In the genomic region with DNA sequence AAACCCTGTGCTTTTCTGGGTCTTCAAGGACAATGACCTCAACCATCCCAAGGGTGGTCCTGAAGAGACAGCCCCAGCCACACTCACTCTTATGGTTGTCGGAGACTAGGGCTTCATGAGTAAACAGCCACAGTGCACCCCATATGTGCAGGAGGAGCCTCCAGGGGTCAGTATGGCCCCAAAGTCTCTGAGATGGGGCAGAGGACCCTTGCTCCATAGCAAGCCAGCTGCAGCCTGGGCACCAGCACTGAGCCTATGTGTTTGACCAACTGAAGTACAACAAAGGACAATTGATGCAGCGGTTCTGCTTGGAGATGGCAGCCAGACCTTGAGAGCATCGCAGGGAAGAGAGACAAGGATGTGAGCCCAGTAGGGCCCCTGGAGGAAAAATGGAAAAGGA, we compare ENCODE assay signal across 21 cellular contexts.
DNase-seq lines count a peak whose midpoint lies in the region; ATAC-seq and TF ChIP-seq lines count a peak whose summit lies in the region.
"Had no signal": no experiment of that assay in that cellular context is flagged by ENCODE, and none has a peak within 500 bp of the region (broad histone marks: within the 10 kb centered on the region; RNA-seq: fewer than 3 reads in every experiment).

No MANE protein-coding gene starts in this region.

- POLR2A ChIA-PET in activated CD4-positive, alpha-beta T cell treated with anti-CD3 and anti-CD28 coated beads for 36 hours (lab: Charles Lee): interaction anchor here (0.6 kb wide), 1 partner anchor 609 kb away, joined by 3 read pairs; no protein-coding TSS in a partner anchor

- no TSS peak for BruUV-seq in Calu3 (replicated peaks; lab: Mats Ljungman, UMichigan)

- H3K9ac ChIP-seq in endodermal cell (ENCODE audit: extremely low read depth, low read length, poor library complexity, severe bottlenecking): no peak overlapping the region
- H3K9ac ChIP-seq: BLaER1 had no signal

- H3K4me1 Mint-ChIP-seq in activated CD4-positive, alpha-beta T cell treated with anti-CD3 and anti-CD28 coated beads for 36 hours: peaks cover 3% of the 10 kb centered on the region
- peaks cover 10% of the 10 kb centered on the region for H3K4me1 Mint-ChIP-seq in activated CD4-positive, alpha-beta T cell treated with anti-CD3 and anti-CD28 coated beads, Interleukin-2, amount 10 ng/mL, durations not matched to agents 24 days and 14 days
- H3K4me1 Mint-ChIP-seq in endodermal cell: peaks cover 7% of the 10 kb centered on the region
- no peaks in the 10 kb centered on the region for H3K4me1 Mint-ChIP-seq in Calu3 (ENCODE audit: low read depth, unreplicated experiment)

- H3K9me3 ChIP-seq in endodermal cell (ENCODE audit: control insufficient read depth, low read length): no peaks in the 10 kb centered on the region
- no peaks in the 10 kb centered on the region for H3K9me3 ChIP-seq in SJCRH30 (replicated peaks)
- H3K9me3 ChIP-seq: BLaER1 had no signal

- peaks cover 5% of the 10 kb centered on the region for H3K27me3 Mint-ChIP-seq in activated CD4-positive, alpha-beta T cell treated with anti-CD3 and anti-CD28 coated beads for 36 hours
- peaks cover 14% of the 10 kb centered on the region for H3K27me3 Mint-ChIP-seq in activated CD4-positive, alpha-beta T cell treated with anti-CD3 and anti-CD28 coated beads, Interleukin-2, amount 10 ng/mL, durations not matched to agents 24 days and 14 days
- H3K27me3 Mint-ChIP-seq in endodermal cell (ENCODE audit: insufficient read depth): peaks cover 12% of the 10 kb centered on the region
- H3K27me3 Mint-ChIP-seq in Calu3 (ENCODE audit: unreplicated experiment): peaks cover 96% of the 10 kb centered on the region

- peak; percentile 14 for TF ChIP-seq CTCF in NB4 (IDR thresholded peaks at IDR 0.05; ENCODE audit: low read depth, low read length)
- TF ChIP-seq CTCF in endodermal cell (conservative IDR thresholded peaks at IDR 0.05): no peak
- TF ChIP-seq CTCF in Calu3 (IDR thresholded peaks at IDR 0.05; ENCODE audit: unreplicated experiment): no peak

- TF ChIP-seq POLR2A in NB4 (IDR thresholded peaks at IDR 0.05; ENCODE audit: extremely low read depth, insufficient read length): no peak

- H3K27me3 ChIP-seq in endodermal cell (ENCODE audit: control insufficient read depth, insufficient read depth, low read length, poor library complexity, severe bottlenecking) (no peaks in the 10 kb centered on the region), SJCRH30 (0 out of 2 replicates have a peak, but pooled peaks cover 6% of the 10 kb centered on the region)
- H3K27me3 ChIP-seq: BLaER1 had no signal

- H3K27ac ChIP-seq in endodermal cell (ENCODE audit: low read depth, low read length): no peak overlapping the region
- H3K27ac ChIP-seq in SJCRH30: no peak overlapping the region
- H3K27ac ChIP-seq: BLaER1, PC-9 had no signal

- no peak for ATAC-seq in activated CD4-positive, alpha-beta T cell treated with anti-CD3 and anti-CD28 coated beads for 36 hours
- ATAC-seq: GM12878 had no signal

- WGBS in endodermal cell (ENCODE audit: insufficient coverage in 1 of 2, insufficient read length in 1 of 2), 2 experiments: 90 to 92% methylated on average over 2 to 3 of the region's 3 CpGs

- H3K36me3 ChIP-seq in endodermal cell (ENCODE audit: control insufficient read depth, insufficient read depth, low read length): no peaks in the 10 kb centered on the region
- H3K36me3 ChIP-seq in SJCRH30: no peaks in the 10 kb centered on the region
- H3K36me3 ChIP-seq: BLaER1 had no signal

- no peaks in the 10 kb centered on the region for H3K9me3 Mint-ChIP-seq in activated CD4-positive, alpha-beta T cell treated with anti-CD3 and anti-CD28 coated beads for 36 hours (ENCODE audit: low read depth)
- H3K9me3 Mint-ChIP-seq in activated CD4-positive, alpha-beta T cell treated with anti-CD3 and anti-CD28 coated beads, Interleukin-2, amount 10 ng/mL, durations not matched to agents 24 days and 14 days: no peaks in the 10 kb centered on the region
- H3K9me3 Mint-ChIP-seq in endodermal cell (no peaks in the 10 kb centered on the region), Calu3 (ENCODE audit: low read depth, unreplicated experiment) (no peaks in the 10 kb centered on the region)
- H3K9me3 Mint-ChIP-seq: CD4-positive, alpha-beta memory T cell had no signal

- no peaks in the 10 kb centered on the region for H3K36me3 Mint-ChIP-seq in activated CD4-positive, alpha-beta T cell treated with anti-CD3 and anti-CD28 coated beads for 36 hours (ENCODE audit: low read depth)
- H3K36me3 Mint-ChIP-seq in activated CD4-positive, alpha-beta T cell treated with anti-CD3 and anti-CD28 coated beads, Interleukin-2, amount 10 ng/mL, durations not matched to agents 24 days and 14 days (ENCODE audit: low read depth): no peaks in the 10 kb centered on the region
- no peaks in the 10 kb centered on the region for H3K36me3 Mint-ChIP-seq in endodermal cell (ENCODE audit: low read depth)
- no peaks in the 10 kb centered on the region for H3K36me3 Mint-ChIP-seq in Calu3 (ENCODE audit: insufficient read depth, unreplicated experiment)
- H3K36me3 Mint-ChIP-seq: CD4-positive, alpha-beta memory T cell had no signal

- intact Hi-C loops in activated CD4-positive, alpha-beta T cell treated with anti-CD3 and anti-CD28 coated beads for 36 hours (cut with DNase I, micrococcal nuclease): no loop called here
- intact Hi-C loops in activated CD4-positive, alpha-beta T cell treated with anti-CD3 and anti-CD28 coated beads, Interleukin-2, amount 10 ng/mL, durations not matched to agents 24 days and 14 days (cut with micrococcal nuclease): no loop called here
- intact Hi-C loops in Calu3 (cut with micrococcal nuclease; ENCODE audit: unreplicated experiment): no loop called here

- H3K4me1 ChIP-seq in endodermal cell (ENCODE audit: control insufficient read depth, insufficient read depth, low read length) (no peaks in the 10 kb centered on the region), SJCRH30 (no peaks in the 10 kb centered on the region; the same call in 1 of the 2 replicates)

- H3K4me3 ChIP-seq in NB4 (ENCODE audit: low read depth, low read length) (no peak overlapping the region), endodermal cell (ENCODE audit: low read length) (no peak overlapping the region), SJCRH30 (no peak overlapping the region)
- H3K4me3 ChIP-seq: BLaER1, GM12878, PC-9 had no signal

- peak; percentile 7 for DNase-seq in activated CD4-positive, alpha-beta T cell treated with anti-CD3 and anti-CD28 coated beads for 36 hours
- no peak for DNase-seq in activated CD4-positive, alpha-beta T cell treated with anti-CD3 and anti-CD28 coated beads, Interleukin-2, amount 10 ng/mL, durations not matched to agents 24 days and 14 days
- DNase-seq in NB4 (ENCODE audit: low read depth) (no peak), endodermal cell (peak; percentile 52), pons (ENCODE audit: low spot score) (peak; percentile 66), mesenteric fat pad (ENCODE audit: low spot score) (no peak), SJCRH30 (no peak), Calu3 (no peak)
- DNase-seq: CD4-positive, alpha-beta memory T cell; DMS53; EL; HFFc6; MV-4-11; NCI-H1417 treated with DMSO at 0.1 percent for 48 hours; NCI-H187 treated with DMSO at 0.1 percent for 48 hours; NCI-H2227 treated with DMSO at 0.1 percent for 48 hours; NCI-H524; PC-9; SW 1271 had no signal

- CTCF ChIA-PET in activated CD4-positive, alpha-beta T cell treated with anti-CD3 and anti-CD28 coated beads for 36 hours (lab: Charles Lee): interaction anchor here (0.5 kb wide), 1 partner anchor 240 kb away, joined by 6 read pairs; no protein-coding TSS in a partner anchor
- CTCF ChIA-PET in Calu3 (lab: Charles Lee): no interaction called here

- no peak overlapping the region for H3K4me3 Mint-ChIP-seq in activated CD4-positive, alpha-beta T cell treated with anti-CD3 and anti-CD28 coated beads for 36 hours
- no peak overlapping the region for H3K4me3 Mint-ChIP-seq in activated CD4-positive, alpha-beta T cell treated with anti-CD3 and anti-CD28 coated beads, Interleukin-2, amount 10 ng/mL, durations not matched to agents 24 days and 14 days
- H3K4me3 Mint-ChIP-seq in endodermal cell: no peak overlapping the region
- H3K4me3 Mint-ChIP-seq in Calu3 (ENCODE audit: low read depth, unreplicated experiment): no peak overlapping the region
- H3K4me3 Mint-ChIP-seq: CD4-positive, alpha-beta memory T cell; HFFc6 had no signal

- no peak overlapping the region for H3K27ac Mint-ChIP-seq in activated CD4-positive, alpha-beta T cell treated with anti-CD3 and anti-CD28 coated beads for 36 hours
- H3K27ac Mint-ChIP-seq in activated CD4-positive, alpha-beta T cell treated with anti-CD3 and anti-CD28 coated beads, Interleukin-2, amount 10 ng/mL, durations not matched to agents 24 days and 14 days: no peak overlapping the region
- H3K27ac Mint-ChIP-seq in endodermal cell (no peak overlapping the region), Calu3 (ENCODE audit: unreplicated experiment) (no peak overlapping the region)
- H3K27ac Mint-ChIP-seq: HFFc6 had no signal

Comparison
In these comparisons a context has a peak if more than half of its experiments do, and no peak if none do; other contexts are left out.
1. DNase-seq: peak in activated CD4-positive, alpha-beta T cell treated with anti-CD3 and anti-CD28 coated beads for 36 hours (single experiment), endodermal cell (single experiment) and pons (single experiment); none in activated CD4-positive, alpha-beta T cell treated with anti-CD3 and anti-CD28 coated beads, Interleukin-2, amount 10 ng/mL, durations not matched to agents 24 days and 14 days (single experiment), NB4 (single experiment), mesenteric fat pad (single experiment), SJCRH30 (0 of 2) and Calu3 (single experiment).